1 cellular context compared by ENCODE assay signal in the genomic region with DNA sequence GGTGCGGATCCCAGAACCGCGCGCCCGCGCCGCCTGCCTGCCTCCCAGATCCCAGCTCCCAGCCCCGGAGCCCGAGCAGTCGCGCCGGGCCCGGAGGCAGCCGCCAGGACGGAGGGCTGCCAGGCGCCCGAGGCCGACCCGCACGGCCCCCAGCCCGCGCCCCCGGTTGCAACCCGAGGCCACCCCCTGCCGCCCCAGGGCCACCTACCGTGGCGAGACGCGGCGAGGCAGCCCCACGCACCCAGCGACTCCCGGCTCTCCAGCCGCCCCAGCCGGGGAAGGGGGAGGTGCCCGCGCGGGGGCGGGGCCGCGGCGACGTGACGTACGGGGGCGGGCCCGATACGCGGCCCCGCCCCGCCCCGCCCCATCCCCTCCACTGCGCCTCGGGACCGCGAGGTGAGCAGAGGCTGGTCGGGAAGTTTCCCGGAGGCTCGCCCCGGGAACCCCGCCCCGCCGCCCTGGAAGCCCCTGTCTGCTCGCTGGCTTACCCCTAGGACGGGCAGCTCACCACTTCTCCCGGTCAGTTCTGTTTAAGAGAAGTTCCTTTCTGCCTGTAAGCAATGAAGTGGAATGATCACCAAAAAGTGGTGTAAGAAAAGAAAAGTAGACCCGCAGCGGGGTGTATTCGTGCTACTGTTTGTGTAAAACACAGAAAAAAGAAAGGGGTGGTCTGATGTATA.
TF ChIP-seq lines count a peak whose summit lies in the region.

Gene TPST2 (minus strand): TSS at position 288 of the 680 bp plus-strand sequence. CDS start 48,502 bp downstream, outside the sequence.

TF ChIP-seq in HepG2, 621 proteins besides CTCF, POLR2A, EP300 and RAD21 (continued from another document):
- TF ChIP-seq ZNF687 (CRISPR knock-in tag; IDR thresholded peaks at IDR 0.05) (peak; percentile 12; the same call in 1 of the 2 replicates), TGIF2 (CRISPR knock-in tag; IDR thresholded peaks at IDR 0.05) (no peak), ZNF75D (CRISPR knock-in tag; IDR thresholded peaks at IDR 0.05; ENCODE audit: borderline replicate concordance) (no peak), SPEN (CRISPR knock-in tag; IDR thresholded peaks at IDR 0.05; ENCODE audit: low read depth) (no peak), ZNF652 (CRISPR knock-in tag; IDR thresholded peaks at IDR 0.05; ENCODE audit: borderline replicate concordance, low read depth) (no peak), ZNF343 (CRISPR knock-in tag; IDR thresholded peaks at IDR 0.05) (no peak), CC2D1A (CRISPR knock-in tag; IDR thresholded peaks at IDR 0.05) (no peak), ADNP (CRISPR knock-in tag; IDR thresholded peaks at IDR 0.05) (peak; percentile 44; the same call in 1 of the 2 replicates), ZFY (CRISPR knock-in tag; IDR thresholded peaks at IDR 0.05) (peak; percentile 53), SRSF4 (IDR thresholded peaks at IDR 0.05; ENCODE audit: low read depth, low read length, poor library complexity, severe bottlenecking) (no peak), ZNF263 (CRISPR knock-in tag; IDR thresholded peaks at IDR 0.05) (no peak), ZFP82 (CRISPR knock-in tag; IDR thresholded peaks at IDR 0.05; ENCODE audit: borderline replicate concordance) (no peak), HDAC1 (CRISPR knock-in tag; IDR thresholded peaks at IDR 0.05) (no peak; the same call in 1 of the 2 replicates), MXI1 (IDR thresholded peaks at IDR 0.05; ENCODE audit: borderline replicate concordance, low read depth, low read length) (peak; percentile 47; the same call in 1 of the 3 replicates), SIX4 (CRISPR knock-in tag; IDR thresholded peaks at IDR 0.05) (no peak), ZNF841 (CRISPR knock-in tag; IDR thresholded peaks at IDR 0.05; ENCODE audit: borderline replicate concordance) (no peak), FOSL1 (CRISPR knock-in tag; IDR thresholded peaks at IDR 0.05; ENCODE audit: borderline replicate concordance) (no peak), THYN1 (CRISPR knock-in tag; IDR thresholded peaks at IDR 0.05; ENCODE audit: borderline replicate concordance, low read depth) (no peak), SMAD3 (CRISPR knock-in tag; IDR thresholded peaks at IDR 0.05) (no peak), PRDM15 (CRISPR knock-in tag; IDR thresholded peaks at IDR 0.05) (no peak), ZNF251 (CRISPR knock-in tag; IDR thresholded peaks at IDR 0.05) (no peak), ZNF547 (CRISPR knock-in tag; IDR thresholded peaks at IDR 0.05) (no peak), ZNF512B (CRISPR knock-in tag; IDR thresholded peaks at IDR 0.05; ENCODE audit: borderline replicate concordance) (no peak), CERS6 (CRISPR knock-in tag; IDR thresholded peaks at IDR 0.05) (no peak), MBNL3 (CRISPR knock-in tag; conservative IDR thresholded peaks at IDR 0.05) (no peak), PHB2 (IDR thresholded peaks at IDR 0.05; ENCODE audit: partially characterized antibody) (no peak), ZNF737 (CRISPR knock-in tag; IDR thresholded peaks at IDR 0.05; ENCODE audit: borderline replicate concordance) (no peak), NFKB2 (CRISPR knock-in tag; IDR thresholded peaks at IDR 0.05; ENCODE audit: borderline replicate concordance) (no peak), BRCA1 (CRISPR knock-in tag; IDR thresholded peaks at IDR 0.05) (no peak), ZNF138 (CRISPR knock-in tag; IDR thresholded peaks at IDR 0.05; ENCODE audit: low read depth) (no peak), ZNF3 (CRISPR knock-in tag; IDR thresholded peaks at IDR 0.05) (no peak), CCDC6 (CRISPR knock-in tag; IDR thresholded peaks at IDR 0.05) (no peak)
- TF ChIP-seq, protein P1, sequence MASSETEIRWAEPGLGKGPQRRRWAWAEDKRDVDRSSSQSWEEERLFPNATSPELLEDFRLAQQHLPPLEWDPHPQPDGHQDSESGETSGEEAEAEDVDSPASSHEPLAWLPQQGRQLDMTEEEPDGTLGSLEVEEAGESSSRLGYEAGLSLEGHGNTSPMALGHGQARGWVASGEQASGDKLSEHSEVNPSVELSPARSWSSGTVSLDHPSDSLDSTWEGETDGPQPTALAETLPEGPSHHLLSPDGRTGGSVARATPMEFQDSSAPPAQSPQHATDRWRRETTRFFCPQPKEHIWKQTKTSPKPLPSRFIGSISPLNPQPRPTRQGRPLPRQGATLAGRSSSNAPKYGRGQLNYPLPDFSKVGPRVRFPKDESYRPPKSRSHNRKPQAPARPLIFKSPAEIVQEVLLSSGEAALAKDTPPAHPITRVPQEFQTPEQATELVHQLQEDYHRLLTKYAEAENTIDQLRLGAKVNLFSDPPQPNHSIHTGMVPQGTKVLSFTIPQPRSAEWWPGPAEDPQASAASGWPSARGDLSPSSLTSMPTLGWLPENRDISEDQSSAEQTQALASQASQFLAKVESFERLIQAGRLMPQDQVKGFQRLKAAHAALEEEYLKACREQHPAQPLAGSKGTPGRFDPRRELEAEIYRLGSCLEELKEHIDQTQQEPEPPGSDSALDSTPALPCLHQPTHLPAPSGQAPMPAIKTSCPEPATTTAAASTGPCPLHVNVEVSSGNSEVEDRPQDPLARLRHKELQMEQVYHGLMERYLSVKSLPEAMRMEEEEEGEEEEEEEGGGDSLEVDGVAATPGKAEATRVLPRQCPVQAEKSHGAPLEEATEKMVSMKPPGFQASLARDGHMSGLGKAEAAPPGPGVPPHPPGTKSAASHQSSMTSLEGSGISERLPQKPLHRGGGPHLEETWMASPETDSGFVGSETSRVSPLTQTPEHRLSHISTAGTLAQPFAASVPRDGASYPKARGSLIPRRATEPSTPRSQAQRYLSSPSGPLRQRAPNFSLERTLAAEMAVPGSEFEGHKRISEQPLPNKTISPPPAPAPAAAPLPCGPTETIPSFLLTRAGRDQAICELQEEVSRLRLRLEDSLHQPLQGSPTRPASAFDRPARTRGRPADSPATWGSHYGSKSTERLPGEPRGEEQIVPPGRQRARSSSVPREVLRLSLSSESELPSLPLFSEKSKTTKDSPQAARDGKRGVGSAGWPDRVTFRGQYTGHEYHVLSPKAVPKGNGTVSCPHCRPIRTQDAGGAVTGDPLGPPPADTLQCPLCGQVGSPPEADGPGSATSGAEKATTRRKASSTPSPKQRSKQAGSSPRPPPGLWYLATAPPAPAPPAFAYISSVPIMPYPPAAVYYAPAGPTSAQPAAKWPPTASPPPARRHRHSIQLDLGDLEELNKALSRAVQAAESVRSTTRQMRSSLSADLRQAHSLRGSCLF (CRISPR knock-in tag; IDR thresholded peaks at IDR 0.05; ENCODE audit: borderline replicate concordance) = no peak
- TF ChIP-seq, protein P2, sequence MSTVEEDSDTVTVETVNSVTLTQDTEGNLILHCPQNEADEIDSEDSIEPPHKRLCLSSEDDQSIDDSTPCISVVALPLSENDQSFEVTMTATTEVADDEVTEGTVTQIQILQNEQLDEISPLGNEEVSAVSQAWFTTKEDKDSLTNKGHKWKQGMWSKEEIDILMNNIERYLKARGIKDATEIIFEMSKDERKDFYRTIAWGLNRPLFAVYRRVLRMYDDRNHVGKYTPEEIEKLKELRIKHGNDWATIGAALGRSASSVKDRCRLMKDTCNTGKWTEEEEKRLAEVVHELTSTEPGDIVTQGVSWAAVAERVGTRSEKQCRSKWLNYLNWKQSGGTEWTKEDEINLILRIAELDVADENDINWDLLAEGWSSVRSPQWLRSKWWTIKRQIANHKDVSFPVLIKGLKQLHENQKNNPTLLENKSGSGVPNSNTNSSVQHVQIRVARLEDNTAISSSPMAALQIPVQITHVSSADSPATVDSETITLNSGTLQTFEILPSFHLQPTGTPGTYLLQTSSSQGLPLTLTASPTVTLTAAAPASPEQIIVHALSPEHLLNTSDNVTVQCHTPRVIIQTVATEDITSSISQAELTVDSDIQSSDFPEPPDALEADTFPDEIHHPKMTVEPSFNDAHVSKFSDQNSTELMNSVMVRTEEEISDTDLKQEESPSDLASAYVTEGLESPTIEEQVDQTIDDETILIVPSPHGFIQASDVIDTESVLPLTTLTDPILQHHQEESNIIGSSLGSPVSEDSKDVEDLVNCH (CRISPR knock-in tag; IDR thresholded peaks at IDR 0.05) = no peak
